Comparison of ENCODE assay signal across 9 cellular contexts in genomic region chr4:153221783-153222161, GRCh38. TPM values are rescaled to one million over a fixed set of nuclear protein-coding genes. Genes with fewer than 3 reads are reported as not detected.
A peak's percentile ranks its signal among the peaks of the same experiment; 100 is the strongest.
DNase-seq lines count a peak whose midpoint lies in the region; ATAC-seq and TF ChIP-seq lines count a peak whose summit lies in the region.
"Had no signal": no experiment of that assay in that cellular context is flagged by ENCODE, and none has a peak within 500 bp of the region (broad histone marks: within the 10 kb centered on the region; RNA-seq: fewer than 3 reads in every experiment).

No MANE protein-coding gene starts in this region.

- H3K4me1 ChIP-seq in H9 (ENCODE audit: insufficient read depth, low read length) (0 out of 2 replicates have a peak, but pooled peaks cover 3% of the 10 kb centered on the region), hepatocyte (ENCODE audit: insufficient read depth) (peaks cover 31% of the 10 kb centered on the region)

- H3K4me2 ChIP-seq in H9 (ENCODE audit: insufficient read depth, insufficient read length, low read length) (peak overlapping the region; percentile 59), hepatocyte (peak overlapping the region; percentile 83)

- H3K27me3 Mint-ChIP-seq in H9 (ENCODE audit: low read depth) = peaks cover 33% of the 10 kb centered on the region
- no peaks in the 10 kb centered on the region for H3K27me3 Mint-ChIP-seq in activated T-helper 17 cell treated with anti-CD3 and anti-CD28 coated beads, Interleukin-2, amount 50 U/mL, for 72 hours

- no peaks in the 10 kb centered on the region for H3K9me2 ChIP-seq in hepatocyte (replicated peaks; ENCODE audit: insufficient read depth)

- H2AFZ ChIP-seq in H9 (ENCODE audit: low read length) (no peak overlapping the region), hepatocyte (no peak overlapping the region)

- no peak for ATAC-seq in activated T-helper 17 cell treated with anti-CD3 and anti-CD28 coated beads, Interleukin-2, amount 50 U/mL, for 72 hours (replicated peaks)
- ATAC-seq in GM21786 (IDR thresholded peaks at IDR 0.05; ENCODE audit: unreplicated experiment) (no peak), HG03175 (IDR thresholded peaks at IDR 0.05; ENCODE audit: unreplicated experiment) (no peak)

- WGBS in H9 (ENCODE audit: extremely low coverage, insufficient read length, low lambda C conversion rate) = no CpG with 5 or more reads among the region's 6 CpGs
- WGBS in hepatocyte (ENCODE audit: low lambda C conversion rate, missing lambda C conversion rate) = no CpG with 5 or more reads among the region's 6 CpGs

- no peak overlapping the region for H2BK12ac ChIP-seq in H9 (ENCODE audit: insufficient read length, low read depth, low read length)

- no peak overlapping the region for H2BK20ac ChIP-seq in H9 (ENCODE audit: low read depth, low read length, poor library complexity, severe bottlenecking)

- H3K27me3 ChIP-seq in H9 (ENCODE audit: insufficient read depth, low read length) = peaks cover 8% of the 10 kb centered on the region; the same call in 1 of the 2 replicates
- H3K27me3 ChIP-seq in hepatocyte = no peaks in the 10 kb centered on the region

- H2BK5ac ChIP-seq in H9 (ENCODE audit: insufficient read length, low read length) = no peak overlapping the region

- H3K27ac Mint-ChIP-seq in H9 = peak overlapping the region in 1 of 3 experiments; percentile 87; a peak in 1 of 7 replicates
- H3K27ac Mint-ChIP-seq in activated T-helper 17 cell treated with anti-CD3 and anti-CD28 coated beads, Interleukin-2, amount 50 U/mL, for 72 hours = no peak overlapping the region

- peaks cover 3 to 5% of the 10 kb centered on the region in 2 experiments; a peak in 4 of 5 replicates for H3K9me3 Mint-ChIP-seq in H9
- no peaks in the 10 kb centered on the region for H3K9me3 Mint-ChIP-seq in activated T-helper 17 cell treated with anti-CD3 and anti-CD28 coated beads, Interleukin-2, amount 50 U/mL, for 72 hours

- no peak overlapping the region for H3K23ac ChIP-seq in H9 (ENCODE audit: insufficient read length, low read depth, low read length)

- H4K5ac ChIP-seq in H9 (ENCODE audit: insufficient read length, low read depth, low read length) = no peak overlapping the region

- H3K9me3 ChIP-seq in H9 (ENCODE audit: control insufficient read depth, low read depth, low read length) = no peaks in the 10 kb centered on the region
- no peaks in the 10 kb centered on the region for H3K9me3 ChIP-seq in hepatocyte (ENCODE audit: low read depth)

- no peak overlapping the region for H2BK120ac ChIP-seq in H9 (ENCODE audit: low read depth, low read length, poor library complexity, severe bottlenecking)

- H3K4ac ChIP-seq in H9 (ENCODE audit: low read depth, low read length) = no peak overlapping the region

- no peaks in the 10 kb centered on the region for H3K79me1 ChIP-seq in H9 (ENCODE audit: insufficient read depth, low read depth, low read length, poor library complexity, severe bottlenecking)

- H3K23me2 ChIP-seq in H9 (ENCODE audit: insufficient read length, low read depth, low read length, poor library complexity, severe bottlenecking) = peaks cover 18% of the 10 kb centered on the region

- H3K36me3 Mint-ChIP-seq in H9 (ENCODE audit: insufficient read depth in 1 of 3, low read depth in 3 of 3) = peaks cover 0 to 11% (median 11%) of the 10 kb centered on the region in 3 experiments; a peak in 5 of 7 replicates
- no peaks in the 10 kb centered on the region for H3K36me3 Mint-ChIP-seq in activated T-helper 17 cell treated with anti-CD3 and anti-CD28 coated beads, Interleukin-2, amount 50 U/mL, for 72 hours (ENCODE audit: low read depth)

- no peak overlapping the region for H3K4me3 ChIP-seq in hepatocyte
- peak overlapping the region in 4 of 7 experiments; percentile 44 to 66 (median 49) for H3K4me3 ChIP-seq in skin epidermis

- H3K9ac ChIP-seq in H9 (ENCODE audit: extremely low read depth, insufficient read length, low read length) = no peak overlapping the region
- H3K9ac ChIP-seq: parathyroid adenoma had no signal

- no peak overlapping the region for H3K14ac ChIP-seq in H9 (ENCODE audit: insufficient read depth, low read length)

- H3K36me3 ChIP-seq in hepatocyte (replicated peaks; ENCODE audit: insufficient read depth, low read depth) = no peaks in the 10 kb centered on the region

- no peak overlapping the region for H2BK15ac ChIP-seq in H9 (ENCODE audit: low read depth, low read length)

- no peak overlapping the region for H3K18ac ChIP-seq in H9 (ENCODE audit: insufficient read length, low read depth, low read length)

- H4K20me1 ChIP-seq in H9 (ENCODE audit: control insufficient read depth, insufficient read depth, insufficient read length) (no peaks in the 10 kb centered on the region), hepatocyte (ENCODE audit: insufficient read depth, poor library complexity, severe bottlenecking) (peaks cover 26% of the 10 kb centered on the region)

- H3K4me3 Mint-ChIP-seq in H9 = peak overlapping the region; percentile 79 to 90
- peak overlapping the region; percentile 86 for H3K4me3 Mint-ChIP-seq in activated T-helper 17 cell treated with anti-CD3 and anti-CD28 coated beads, Interleukin-2, amount 50 U/mL, for 72 hours

- H3T11ph ChIP-seq in H9 (ENCODE audit: low read length) = no peak overlapping the region

- H3K4me1 Mint-ChIP-seq in H9 = peaks cover 20 to 23% of the 10 kb centered on the region in 2 experiments
- H3K4me1 Mint-ChIP-seq in activated T-helper 17 cell treated with anti-CD3 and anti-CD28 coated beads, Interleukin-2, amount 50 U/mL, for 72 hours = peaks cover 21% of the 10 kb centered on the region

- no peak for DNase-seq in H9
- DNase-seq in hepatocyte (ENCODE audit: low spot score) = no peak
- DNase-seq in SW480 (ENCODE audit: low spot score) = no peak
- DNase-seq in putamen (ENCODE audit: low spot score) = no peak

- no peak for TF ChIP-seq CTCF in H9 (conservative IDR thresholded peaks at IDR 0.05)
- no peak for TF ChIP-seq CTCF in hepatocyte (IDR thresholded peaks at IDR 0.05; ENCODE audit: poor library complexity)

- H4K8ac ChIP-seq in H9 (replicated peaks; ENCODE audit: insufficient read length, low read depth, low read length) = no peak overlapping the region

- H3K27ac ChIP-seq in H9 (ENCODE audit: insufficient read length, low read depth, low read length) (no peak overlapping the region), hepatocyte (peak overlapping the region; percentile 96), skin epidermis (peak overlapping the region in 15 of 21 experiments; percentile 51 to 91 (median 83))

- H3K79me2 ChIP-seq in H9 (ENCODE audit: insufficient read depth, low read length) (no peaks in the 10 kb centered on the region), hepatocyte (peaks cover 60% of the 10 kb centered on the region)
- H3K79me2 ChIP-seq: parathyroid adenoma had no signal

- no peak overlapping the region for H4K91ac ChIP-seq in H9 (ENCODE audit: insufficient read length, low read depth, low read length)

- H3K56ac ChIP-seq in H9 (ENCODE audit: insufficient read length, low read depth, low read length) = no peak overlapping the region

- no peak overlapping the region for H2AK5ac ChIP-seq in H9 (ENCODE audit: insufficient read length, low read length)

RNA-seq across cellular contexts. Expression of gene TRIM2, which starts 17.5 kb away (rescaled TPM):
- total RNA-seq in H9 (2021) = 28.9 and 29.0 TPM in 2 replicates
- 1 to 10 TPM; 1.0 to 1.6 TPM for total RNA-seq in activated T-helper 17 cell treated with anti-CD3 and anti-CD28 coated beads, Interleukin-2, amount 50 U/mL, for 72 hours
- total RNA-seq in hepatocyte = 82.1 and 84.1 TPM in 2 replicates
- 24.4 and 32.0 TPM in 2 replicates for polyA plus RNA-seq in hepatocyte

Comparison
In these comparisons a context has a peak if more than half of its experiments do, and no peak if none do; other contexts are left out.
1. RNA of gene TRIM2, which starts 17.5 kb away (total RNA-seq): 82.1 to 84.1 TPM in hepatocyte and 28.9 to 29.0 TPM in H9; 1.0 to 1.6 TPM in activated T-helper 17 cell treated with anti-CD3 and anti-CD28 coated beads, Interleukin-2, amount 50 U/mL, for 72 hours; every median in the first group is over 10 times any median in the second.